ENCODE assay signal across 17 cellular contexts in the genomic region with DNA sequence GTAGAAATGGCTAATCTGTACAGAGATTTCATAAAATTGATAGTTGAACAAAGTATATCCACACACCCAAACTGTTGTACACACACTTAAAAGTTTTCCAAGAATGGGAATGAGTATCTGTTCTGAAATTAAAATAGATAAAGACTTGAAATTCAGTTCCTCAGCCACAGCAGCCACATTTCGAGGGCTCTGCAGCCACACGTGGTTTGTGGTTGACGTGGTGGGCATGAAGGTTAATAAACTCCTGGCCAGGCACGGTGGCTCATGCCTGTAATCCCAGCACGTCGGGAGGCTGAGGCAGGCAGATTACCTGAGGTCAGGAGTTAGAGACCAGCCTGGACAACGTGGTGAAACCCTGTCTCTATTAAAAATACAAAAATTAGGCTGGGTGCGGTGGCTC. TPM values are rescaled to one million over a fixed set of nuclear protein-coding genes. Genes with fewer than 3 reads are reported as not detected.
"Had no signal": no experiment of that assay in that cellular context is flagged by ENCODE, and none has a peak within 500 bp of the region (broad histone marks: within the 10 kb centered on the region; RNA-seq: fewer than 3 reads in every experiment).

No MANE protein-coding gene starts in this region.

- ATAC-seq: left colon; naive thymus-derived CD8-positive, alpha-beta T cell; right lobe of liver; T-helper 17 cell had no signal

- H3K27ac ChIP-seq: right lobe of liver had no signal

- H3K4me3 ChIP-seq: right lobe of liver, spleen had no signal

- DNase-seq: activated CD4-positive, alpha-beta T cell treated with anti-CD3 and anti-CD28 coated beads, Interleukin-2, amount 10 ng/mL, durations not matched to agents 7 days and 5 days; activated CD4-positive, CD25-positive, alpha-beta regulatory T cell; activated naive CD4-positive, alpha-beta T cell treated with anti-CD3 and anti-CD28 coated beads, Interleukin-2, amount 50 U/mL, for 16 hours; amygdala; erythroblast; left colon; naive thymus-derived CD8-positive, alpha-beta T cell; nucleus accumbens; right lobe of liver; spleen; T-helper 17 cell had no signal

- H3K9me3 ChIP-seq: right lobe of liver, spleen had no signal

- H3K27me3 ChIP-seq: right lobe of liver, spleen had no signal

RNA-seq across cellular contexts. Expression of a gene that starts 51.9 kb away (rescaled TPM):
- total RNA-seq: activated CD4-positive, alpha-beta T cell treated with anti-CD3 and anti-CD28 coated beads, Interleukin-2, amount 10 ng/mL, durations not matched to agents 7 days and 5 days; activated T-helper 2 cell treated with anti-CD3 and anti-CD28 coated beads, Interferon-gamma antibody, Interleukin-2, Interleukin-4, amounts not matched to agents 10 μg/mL and 5 μg/mL and 100 μg/mL, durations not matched to agents 14 hours and 24 hours and 36 hours; glomerular endothelial cell; naive thymus-derived CD8-positive, alpha-beta T cell; T-helper 17 cell; ureter had no signal
- polyA plus RNA-seq: naive thymus-derived CD8-positive, alpha-beta T cell had no signal

RNA-seq across cellular contexts. Expression of a gene that starts 55.9 kb away (rescaled TPM):
- total RNA-seq: activated CD4-positive, alpha-beta T cell treated with anti-CD3 and anti-CD28 coated beads, Interleukin-2, amount 10 ng/mL, durations not matched to agents 7 days and 5 days; activated T-helper 2 cell treated with anti-CD3 and anti-CD28 coated beads, Interferon-gamma antibody, Interleukin-2, Interleukin-4, amounts not matched to agents 10 μg/mL and 5 μg/mL and 100 μg/mL, durations not matched to agents 14 hours and 24 hours and 36 hours; glomerular endothelial cell; left colon; lung microvascular endothelial cell; naive thymus-derived CD8-positive, alpha-beta T cell; posterior vena cava; right lobe of liver; spleen; T-helper 17 cell; temporal lobe had no signal
